Comparison of ENCODE assay signal across 9 cellular contexts in genomic region chr19:7494416-7495098, GRCh38. TPM values are rescaled to one million over a fixed set of nuclear protein-coding genes. Genes with fewer than 3 reads are reported as not detected.
DNase-seq lines count a peak whose midpoint lies in the region; ATAC-seq and TF ChIP-seq lines count a peak whose summit lies in the region.
"Had no signal": no experiment of that assay in that cellular context is flagged by ENCODE, and none has a peak within 500 bp of the region (broad histone marks: within the 10 kb centered on the region; RNA-seq: fewer than 3 reads in every experiment).

No MANE protein-coding gene starts in this region.

- BruUV-seq in Panc1 (replicated peaks; lab: Mats Ljungman, UMichigan) = no TSS peak

- H3K36me3 ChIP-seq in Panc1 (ENCODE audit: control insufficient read depth, insufficient read depth, low read length) = no peaks in the 10 kb centered on the region
- no peaks in the 10 kb centered on the region for H3K36me3 ChIP-seq in subcutaneous abdominal adipose tissue (ENCODE audit: control insufficient read depth in 5 of 5, insufficient read depth in 5 of 5, low read length in 5 of 5)

- ATAC-seq in Panc1 (peak; percentile 62), HG03432 (IDR thresholded peaks at IDR 0.05; ENCODE audit: unreplicated experiment) (no peak), HG02852 (IDR thresholded peaks at IDR 0.05; ENCODE audit: unreplicated experiment) (no peak)
- ATAC-seq: left colon had no signal

- H3K4me1 ChIP-seq in Panc1 (ENCODE audit: control insufficient read depth, insufficient read depth, low read length) (peaks cover 1% of the 10 kb centered on the region; the same call in 1 of the 2 replicates), subcutaneous abdominal adipose tissue (ENCODE audit: control insufficient read depth in 5 of 5, insufficient read depth in 5 of 5, low read length in 5 of 5) (peaks cover 5 to 11% (median 8%) of the 10 kb centered on the region in 5 donors)

- POLR2A ChIA-PET in Panc1 (lab: Charles Lee) = interaction anchor here (0.5 to 0.7 kb wide), 2 partner anchors 35 to 140 kb away, joined by 3 to 7 read pairs; no protein-coding TSS in a partner anchor

- no peaks in the 10 kb centered on the region for H3K27me3 ChIP-seq in Panc1 (ENCODE audit: control insufficient read depth, insufficient read depth, low read length)
- H3K27me3 ChIP-seq in subcutaneous abdominal adipose tissue (ENCODE audit: control insufficient read depth in 5 of 5, insufficient read depth in 4 of 5, low read length in 5 of 5) = no peaks in the 10 kb centered on the region

- no peak overlapping the region for H3K27ac ChIP-seq in Panc1 (ENCODE audit: low read length)
- peak overlapping the region; percentile 67 for H3K27ac ChIP-seq in epithelial cell of prostate
- H3K27ac ChIP-seq in subcutaneous abdominal adipose tissue (ENCODE audit: low read depth, low read length) = peak overlapping the region; percentile 23

- no peak overlapping the region for H3K4me3 ChIP-seq in Panc1 (ENCODE audit: low read depth in 2 of 2, low read length in 2 of 2)
- H3K4me3 ChIP-seq in subcutaneous abdominal adipose tissue (ENCODE audit: low read depth in 1 of 5, low read length in 5 of 5) = peak overlapping the region in 1 of 5 donors; percentile 48

- no peak for TF ChIP-seq CTCF in Panc1 (IDR thresholded peaks at IDR 0.05)

- H3K9ac ChIP-seq in subcutaneous abdominal adipose tissue (ENCODE audit: low read length in 5 of 5) = peak overlapping the region in 2 of 5 donors; percentile 48 to 59

- CTCF ChIA-PET in Panc1 (lab: Charles Lee) = no interaction called here

- DNase-seq in Panc1 (ENCODE audit: low read depth, low spot score) (no peak), epithelial cell of prostate (ENCODE audit: low read depth, low spot score) (no peak), medulla oblongata (ENCODE audit: extremely low spot score) (peak; percentile 95), ecto neural progenitor cell (ENCODE audit: low spot score) (no peak), iPS-NIHi11 (ENCODE audit: low spot score) (no peak)
- DNase-seq: left colon had no signal

- intact Hi-C loops in Panc1 (cut with micrococcal nuclease; ENCODE audit: unreplicated experiment) = no loop called here

- H3K9me3 ChIP-seq in Panc1 (ENCODE audit: control insufficient read depth, insufficient read depth, low read depth, low read length) = no peaks in the 10 kb centered on the region
- no peaks in the 10 kb centered on the region for H3K9me3 ChIP-seq in subcutaneous abdominal adipose tissue (ENCODE audit: control insufficient read depth in 5 of 5, low read length in 5 of 5)

- in situ Hi-C loops in Panc1 (cut with HindIII; ENCODE audit: low pct_unique_long_range_greater_than_20kb, low sequenced_read_pairs) = no loop called here

RNA-seq across cellular contexts. Expression of gene PEX11G, which starts 5.7 kb away (rescaled TPM):
- 2.9 TPM for total RNA-seq in Panc1 (2021; ENCODE audit: unreplicated experiment)
- 8.1 TPM for polyA plus RNA-seq in Panc1 (2012; ENCODE audit: insufficient read length)

RNA-seq across cellular contexts. Expression of gene ZNF358, which starts 21.3 kb away (rescaled TPM):
- total RNA-seq in Panc1 (2021; ENCODE audit: unreplicated experiment) = 30.2 TPM
- 56.0 TPM for polyA plus RNA-seq in Panc1 (2012; ENCODE audit: insufficient read length)

RNA-seq across cellular contexts. Expression of gene MCOLN1, which starts 27.9 kb away (rescaled TPM):
- 28.0 TPM for total RNA-seq in Panc1 (2021; ENCODE audit: unreplicated experiment)
- polyA plus RNA-seq in Panc1 (2012; ENCODE audit: insufficient read length) = 27.6 TPM

RNA-seq across cellular contexts. Expression of gene PNPLA6, which starts 41.0 kb away (rescaled TPM):
- 176 TPM for total RNA-seq in Panc1 (2021; ENCODE audit: unreplicated experiment)
- polyA plus RNA-seq in Panc1 (2012; ENCODE audit: insufficient read length) = 299 TPM
